ENCODE assay signal across 1 cellular context in genomic region chr17:42803074-42803883, GRCh38.
TF ChIP-seq lines count a peak whose summit lies in the region.

No MANE protein-coding gene starts in this region.

TF ChIP-seq in HepG2, 621 proteins besides CTCF, POLR2A, EP300 and RAD21 (continued from another document):
- TF ChIP-seq AFF4 (CRISPR knock-in tag; IDR thresholded peaks at IDR 0.05), result no peak
- no peak for TF ChIP-seq RFX3 (CRISPR knock-in tag; IDR thresholded peaks at IDR 0.05)
- TF ChIP-seq NFRKB (IDR thresholded peaks at IDR 0.05), result no peak
- TF ChIP-seq ZNF770 (CRISPR knock-in tag; IDR thresholded peaks at IDR 0.05), result no peak
- no peak for TF ChIP-seq FOSL2 (CRISPR knock-in tag; IDR thresholded peaks at IDR 0.05)
- no peak for TF ChIP-seq ARNTL (CRISPR knock-in tag; IDR thresholded peaks at IDR 0.05)
- TF ChIP-seq ZNF3 (CRISPR knock-in tag; IDR thresholded peaks at IDR 0.05), result no peak
- no peak for TF ChIP-seq CREB1 (IDR thresholded peaks at IDR 0.05)
- 0 out of 2 replicates have a peak, but pooled peaks have one; percentile 23 for TF ChIP-seq CREB1 (CRISPR knock-in tag; IDR thresholded peaks at IDR 0.05)
- TF ChIP-seq NFE2L2 (IDR thresholded peaks at IDR 0.05; ENCODE audit: low read length), result no peak
- no peak for TF ChIP-seq MXD4 (CRISPR knock-in tag; IDR thresholded peaks at IDR 0.05)
- no peak for TF ChIP-seq ZBTB26 (CRISPR knock-in tag; IDR thresholded peaks at IDR 0.05; ENCODE audit: borderline replicate concordance)
- TF ChIP-seq ARID3A (IDR thresholded peaks at IDR 0.05; ENCODE audit: low read depth, low read length), result no peak
- TF ChIP-seq ZNF747 (CRISPR knock-in tag; IDR thresholded peaks at IDR 0.05; ENCODE audit: borderline replicate concordance), result no peak
- no peak for TF ChIP-seq ZNF547 (CRISPR knock-in tag; IDR thresholded peaks at IDR 0.05)
- TF ChIP-seq TP53 (CRISPR knock-in tag; conservative IDR thresholded peaks at IDR 0.05), result 0 out of 2 replicates have a peak, but pooled peaks have one; percentile 52
- no peak for TF ChIP-seq ATF7-NPFF (CRISPR knock-in tag; IDR thresholded peaks at IDR 0.05; ENCODE audit: low read depth)
- peak; percentile 47; the same call in 1 of the 2 replicates for TF ChIP-seq NCOA2 (CRISPR knock-in tag; IDR thresholded peaks at IDR 0.05)
- no peak for TF ChIP-seq LCORL (IDR thresholded peaks at IDR 0.05)
- TF ChIP-seq LCORL (CRISPR knock-in tag; IDR thresholded peaks at IDR 0.05), result no peak
- TF ChIP-seq SAFB2 (CRISPR knock-in tag; IDR thresholded peaks at IDR 0.05; ENCODE audit: borderline replicate concordance, low read depth), result no peak
- TF ChIP-seq SRSF9 (IDR thresholded peaks at IDR 0.05; ENCODE audit: borderline replicate concordance, insufficient read depth, low read depth, low read length, poor library complexity, severe bottlenecking), result no peak
- no peak for TF ChIP-seq SMAD3 (CRISPR knock-in tag; IDR thresholded peaks at IDR 0.05)
- no peak for TF ChIP-seq PCBP2 (optimal IDR thresholded peaks at IDR 0.05; ENCODE audit: low read depth, low read length, poor library complexity, severe bottlenecking)
- no peak; the same call in 1 of the 2 replicates for TF ChIP-seq ZNF792 (CRISPR knock-in tag; IDR thresholded peaks at IDR 0.05)
- no peak for TF ChIP-seq ZNF790 (CRISPR knock-in tag; IDR thresholded peaks at IDR 0.05; ENCODE audit: borderline replicate concordance)
- no peak for TF ChIP-seq MBNL3 (CRISPR knock-in tag; conservative IDR thresholded peaks at IDR 0.05)
- peak; percentile 36; the same call in 1 of the 2 replicates for TF ChIP-seq FOXO1 (CRISPR knock-in tag; IDR thresholded peaks at IDR 0.05)
- TF ChIP-seq, protein P1, sequence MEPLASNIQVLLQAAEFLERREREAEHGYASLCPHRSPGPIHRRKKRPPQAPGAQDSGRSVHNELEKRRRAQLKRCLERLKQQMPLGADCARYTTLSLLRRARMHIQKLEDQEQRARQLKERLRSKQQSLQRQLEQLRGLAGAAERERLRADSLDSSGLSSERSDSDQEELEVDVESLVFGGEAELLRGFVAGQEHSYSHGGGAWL (CRISPR knock-in tag; IDR thresholded peaks at IDR 0.05), result no peak
- TF ChIP-seq, protein P2, sequence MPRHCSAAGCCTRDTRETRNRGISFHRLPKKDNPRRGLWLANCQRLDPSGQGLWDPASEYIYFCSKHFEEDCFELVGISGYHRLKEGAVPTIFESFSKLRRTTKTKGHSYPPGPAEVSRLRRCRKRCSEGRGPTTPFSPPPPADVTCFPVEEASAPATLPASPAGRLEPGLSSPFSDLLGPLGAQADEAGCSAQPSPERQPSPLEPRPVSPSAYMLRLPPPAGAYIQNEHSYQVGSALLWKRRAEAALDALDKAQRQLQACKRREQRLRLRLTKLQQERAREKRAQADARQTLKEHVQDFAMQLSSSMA (CRISPR knock-in tag; IDR thresholded peaks at IDR 0.05), result no peak
- TF ChIP-seq ZNF17 (CRISPR knock-in tag; IDR thresholded peaks at IDR 0.05), result no peak
- peak; percentile 80 for TF ChIP-seq THAP11 (CRISPR knock-in tag; IDR thresholded peaks at IDR 0.05)
- TF ChIP-seq SOX13 (IDR thresholded peaks at IDR 0.05), result no peak
- peak in 1 of 2 experiments; percentile 67; a peak in 1 of 4 replicates for TF ChIP-seq SOX13 (CRISPR knock-in tag; conservative IDR thresholded peaks at IDR 0.05 in 1 of 2, IDR thresholded peaks at IDR 0.05 in 1 of 2)
- TF ChIP-seq SMAD9 (CRISPR knock-in tag; IDR thresholded peaks at IDR 0.05), result no peak
- no peak for TF ChIP-seq ELF4 (CRISPR knock-in tag; IDR thresholded peaks at IDR 0.05; ENCODE audit: borderline replicate concordance)
- no peak for TF ChIP-seq ZNF234 (CRISPR knock-in tag; conservative IDR thresholded peaks at IDR 0.05)
- TF ChIP-seq TSC22D2 (CRISPR knock-in tag; IDR thresholded peaks at IDR 0.05; ENCODE audit: borderline replicate concordance), result no peak
- TF ChIP-seq ZMYM2 (CRISPR knock-in tag; IDR thresholded peaks at IDR 0.05), result no peak
- TF ChIP-seq, protein P3, sequence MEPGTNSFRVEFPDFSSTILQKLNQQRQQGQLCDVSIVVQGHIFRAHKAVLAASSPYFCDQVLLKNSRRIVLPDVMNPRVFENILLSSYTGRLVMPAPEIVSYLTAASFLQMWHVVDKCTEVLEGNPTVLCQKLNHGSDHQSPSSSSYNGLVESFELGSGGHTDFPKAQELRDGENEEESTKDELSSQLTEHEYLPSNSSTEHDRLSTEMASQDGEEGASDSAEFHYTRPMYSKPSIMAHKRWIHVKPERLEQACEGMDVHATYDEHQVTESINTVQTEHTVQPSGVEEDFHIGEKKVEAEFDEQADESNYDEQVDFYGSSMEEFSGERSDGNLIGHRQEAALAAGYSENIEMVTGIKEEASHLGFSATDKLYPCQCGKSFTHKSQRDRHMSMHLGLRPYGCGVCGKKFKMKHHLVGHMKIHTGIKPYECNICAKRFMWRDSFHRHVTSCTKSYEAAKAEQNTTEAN (CRISPR knock-in tag; conservative IDR thresholded peaks at IDR 0.05), result 0 out of 2 replicates have a peak, but pooled peaks have one; percentile 21
- TF ChIP-seq, protein P4, sequence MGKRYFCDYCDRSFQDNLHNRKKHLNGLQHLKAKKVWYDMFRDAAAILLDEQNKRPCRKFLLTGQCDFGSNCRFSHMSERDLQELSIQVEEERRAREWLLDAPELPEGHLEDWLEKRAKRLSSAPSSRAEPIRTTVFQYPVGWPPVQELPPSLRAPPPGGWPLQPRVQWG (CRISPR knock-in tag; IDR thresholded peaks at IDR 0.05; ENCODE audit: borderline replicate concordance, low read depth), result no peak
- TF ChIP-seq ZFY (CRISPR knock-in tag; IDR thresholded peaks at IDR 0.05), result no peak
- TF ChIP-seq KMT2A (CRISPR knock-in tag; IDR thresholded peaks at IDR 0.05), result no peak
- TF ChIP-seq ARID2 (CRISPR knock-in tag; IDR thresholded peaks at IDR 0.05; ENCODE audit: borderline replicate concordance), result no peak
- no peak for TF ChIP-seq STAG1 (CRISPR knock-in tag; IDR thresholded peaks at IDR 0.05)
- TF ChIP-seq, protein P5, sequence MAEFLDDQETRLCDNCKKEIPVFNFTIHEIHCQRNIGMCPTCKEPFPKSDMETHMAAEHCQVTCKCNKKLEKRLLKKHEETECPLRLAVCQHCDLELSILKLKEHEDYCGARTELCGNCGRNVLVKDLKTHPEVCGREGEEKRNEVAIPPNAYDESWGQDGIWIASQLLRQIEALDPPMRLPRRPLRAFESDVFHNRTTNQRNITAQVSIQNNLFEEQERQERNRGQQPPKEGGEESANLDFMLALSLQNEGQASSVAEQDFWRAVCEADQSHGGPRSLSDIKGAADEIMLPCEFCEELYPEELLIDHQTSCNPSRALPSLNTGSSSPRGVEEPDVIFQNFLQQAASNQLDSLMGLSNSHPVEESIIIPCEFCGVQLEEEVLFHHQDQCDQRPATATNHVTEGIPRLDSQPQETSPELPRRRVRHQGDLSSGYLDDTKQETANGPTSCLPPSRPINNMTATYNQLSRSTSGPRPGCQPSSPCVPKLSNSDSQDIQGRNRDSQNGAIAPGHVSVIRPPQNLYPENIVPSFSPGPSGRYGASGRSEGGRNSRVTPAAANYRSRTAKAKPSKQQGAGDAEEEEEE (CRISPR knock-in tag; IDR thresholded peaks at IDR 0.05; ENCODE audit: borderline replicate concordance), result no peak
- TF ChIP-seq ZEB1 (IDR thresholded peaks at IDR 0.05; ENCODE audit: insufficient replicate concordance, low read depth), result no peak
- TF ChIP-seq ZNF691 (CRISPR knock-in tag; IDR thresholded peaks at IDR 0.05; ENCODE audit: borderline replicate concordance, low read depth), result no peak
TF ChIP-seq in HepG2: peak in this region for 104.
